Comparison of ENCODE assay signal across 8 cellular contexts in genomic region chr1:167721617-167722151, GRCh38. TPM values are rescaled to one million over a fixed set of nuclear protein-coding genes. Genes with fewer than 3 reads are reported as not detected.
DNase-seq lines count a peak whose midpoint lies in the region; ATAC-seq, FAIRE-seq and TF ChIP-seq lines count a peak whose summit lies in the region.

TSS of gene MPZL1 (plus strand) at chr1:167721982. CDS start at chr1:167722152, 170 bp downstream.

- peak within 1 kb of the TSS; percentile 90 for H3K27ac Mint-ChIP-seq in activated naive CD8-positive, alpha-beta T cell treated with anti-CD3 and anti-CD28 coated beads, Interleukin-2, amount 10 ng/mL, durations not matched to agents 7 days and 5 days

- ATAC-seq in HG02588 (IDR thresholded peaks at IDR 0.05; ENCODE audit: unreplicated experiment), result peak; percentile 93
- ATAC-seq in activated naive CD8-positive, alpha-beta T cell treated with anti-CD3 and anti-CD28 coated beads, Interleukin-2, amount 10 ng/mL, durations not matched to agents 7 days and 5 days (ENCODE audit: low read depth), result peak; percentile 97
- ATAC-seq in Right ventricle myocardium inferior, result peak; percentile 99
- ATAC-seq in pancreas, result peak; percentile 96 to 99 (median 98)

- POLR2A ChIA-PET in activated naive CD8-positive, alpha-beta T cell treated with anti-CD3 and anti-CD28 coated beads, Interleukin-2, amount 10 ng/mL, durations not matched to agents 7 days and 5 days (lab: Charles Lee), result interaction anchor here (1.0 kb wide), 1 partner anchor 361 kb away, joined by 3 read pairs; no protein-coding TSS in a partner anchor

- peaks cover 7% of the 10 kb centered on the region for H3K36me3 Mint-ChIP-seq in activated naive CD8-positive, alpha-beta T cell treated with anti-CD3 and anti-CD28 coated beads, Interleukin-2, amount 10 ng/mL, durations not matched to agents 7 days and 5 days

- H3K4me3 Mint-ChIP-seq in activated naive CD8-positive, alpha-beta T cell treated with anti-CD3 and anti-CD28 coated beads, Interleukin-2, amount 10 ng/mL, durations not matched to agents 7 days and 5 days, result peak within 1 kb of the TSS; percentile 96

- 0 out of 2 replicates have a peak, but pooled peaks cover 7% of the 10 kb centered on the region for H3F3A ChIP-seq in SU-DHL-6 (ENCODE audit: insufficient read depth)

- H3K9me3 Mint-ChIP-seq in activated naive CD8-positive, alpha-beta T cell treated with anti-CD3 and anti-CD28 coated beads, Interleukin-2, amount 10 ng/mL, durations not matched to agents 7 days and 5 days, result no peaks in the 10 kb centered on the region

- H3K4me1 ChIP-seq in pancreas (peaks cover 0 to 17% (median 14%) of the 10 kb centered on the region in 3 donors), thyroid gland (peaks cover 16 to 17% of the 10 kb centered on the region in 2 donors)

- H3K79me2 ChIP-seq in SU-DHL-6 (ENCODE audit: insufficient read depth, low read length), result no peaks in the 10 kb centered on the region

- intact Hi-C loops in Right ventricle myocardium inferior (cut with DNase I), result loop anchor here (1.0 kb wide), 2 partner anchors 82 to 215 kb away; partner anchors contain the start of gene DCAF6
- intact Hi-C loops in pancreas (cut with DNase I), result loop anchor here in 1 of 3 donors (10.0 kb wide), 1 partner anchor 83 kb away; no protein-coding TSS in a partner anchor
- intact Hi-C loops in thyroid gland (cut with DNase I), result loop anchor here (10.0 kb wide), 1 partner anchor 363 kb away; no protein-coding TSS in a partner anchor

- H3K27ac ChIP-seq in SU-DHL-6 (ENCODE audit: low read depth, low read length) (no peak within 1 kb of the TSS), pancreas (peak within 1 kb of the TSS; percentile 74 to 88 (median 82)), thyroid gland (peak within 1 kb of the TSS; percentile 76 to 94 (median 89))

- no peaks in the 10 kb centered on the region for H3K27me3 ChIP-seq in SU-DHL-6 (ENCODE audit: low read length)
- H3K27me3 ChIP-seq in pancreas, result no peaks in the 10 kb centered on the region
- H3K27me3 ChIP-seq in thyroid gland, result no peaks in the 10 kb centered on the region

- peak within 1 kb of the TSS; percentile 78 for H3K9ac ChIP-seq in SU-DHL-6 (ENCODE audit: low read length)

- no peaks in the 10 kb centered on the region for H4K20me1 ChIP-seq in SU-DHL-6 (ENCODE audit: low read depth, low read length)

- H3K9me3 ChIP-seq in SU-DHL-6 (ENCODE audit: insufficient read depth, low read length) (no peaks in the 10 kb centered on the region), pancreas (no peaks in the 10 kb centered on the region), thyroid gland (no peaks in the 10 kb centered on the region)

- no peaks in the 10 kb centered on the region for H3K36me3 ChIP-seq in SU-DHL-6 (ENCODE audit: low read length)
- no peaks in the 10 kb centered on the region for H3K36me3 ChIP-seq in pancreas
- H3K36me3 ChIP-seq in thyroid gland, result no peaks in the 10 kb centered on the region

- H2AFZ ChIP-seq in SU-DHL-6 (ENCODE audit: low read depth, low read length, severe bottlenecking), result peak within 1 kb of the TSS; percentile 96

- no peak for FAIRE-seq in pancreas (lab: Jason Lieb, UNC)

- peaks cover 43% of the 10 kb centered on the region for H3K4me1 Mint-ChIP-seq in activated naive CD8-positive, alpha-beta T cell treated with anti-CD3 and anti-CD28 coated beads, Interleukin-2, amount 10 ng/mL, durations not matched to agents 7 days and 5 days

- no peak for TF ChIP-seq CTCF in SU-DHL-6 (IDR thresholded peaks at IDR 0.05; ENCODE audit: insufficient read depth, low read length, poor library complexity, severe bottlenecking)
- TF ChIP-seq CTCF in pancreas (IDR thresholded peaks at IDR 0.05), result no peak
- TF ChIP-seq CTCF in thyroid gland (IDR thresholded peaks at IDR 0.05), result no peak

- peaks cover 2% of the 10 kb centered on the region for H3K27me3 Mint-ChIP-seq in activated naive CD8-positive, alpha-beta T cell treated with anti-CD3 and anti-CD28 coated beads, Interleukin-2, amount 10 ng/mL, durations not matched to agents 7 days and 5 days

- H3K9me2 ChIP-seq in SU-DHL-6 (replicated peaks; ENCODE audit: insufficient read depth, low read length), result no peaks in the 10 kb centered on the region

- DNase-seq in NCI-H1048 (lab: John Stamatoyannopoulos, UW), result peak; percentile 87
- peak; percentile 92 for DNase-seq in activated naive CD8-positive, alpha-beta T cell treated with anti-CD3 and anti-CD28 coated beads, Interleukin-2, amount 10 ng/mL, durations not matched to agents 7 days and 5 days
- DNase-seq in Right ventricle myocardium inferior (ENCODE audit: missing footprints), result peak; percentile 97
- DNase-seq in pancreas, result peak; percentile 92 to 98 (median 96)
- DNase-seq in thyroid gland, result peak; percentile 94 to 96

- H3K4me3 ChIP-seq in SU-DHL-6 (ENCODE audit: insufficient read depth, low read length, poor library complexity, severe bottlenecking), result peak within 1 kb of the TSS; percentile 82
- H3K4me3 ChIP-seq in pancreas, result peak within 1 kb of the TSS; percentile 88 to 97 (median 92)
- H3K4me3 ChIP-seq in thyroid gland (replicated peaks in 1 of 3), result peak within 1 kb of the TSS; percentile 25 to 95 (median 76)

- TF ChIP-seq POLR2A in GM10847 (IDR thresholded peaks at IDR 0.05; ENCODE audit: extremely low read depth, insufficient read length) (peak; percentile 70), thyroid gland (IDR thresholded peaks at IDR 0.05) (peak; percentile 23 to 90)

- H3K4me2 ChIP-seq in SU-DHL-6 (ENCODE audit: low read depth, low read length, poor library complexity, severe bottlenecking), result peak within 1 kb of the TSS; percentile 88

- WGBS in pancreas, 2 donors, result 0% methylated on average over 52 of the region's 52 CpGs
- WGBS in thyroid gland, 2 donors, result 1% methylated on average over 16 to 18 of the region's 52 CpGs

RNA-seq across cellular contexts. Expression of gene MPZL1, which starts in this region (rescaled TPM):
- total RNA-seq in activated naive CD8-positive, alpha-beta T cell treated with anti-CD3 and anti-CD28 coated beads, Interleukin-2, amount 10 ng/mL, durations not matched to agents 7 days and 5 days, result 1 to 10 TPM; 8.5 to 9.3 TPM
- total RNA-seq in Right ventricle myocardium inferior (47.9 TPM), pancreas (10 to 100 TPM; 17.3 to 46.6 (median 23.5) TPM), thyroid gland (10 to 100 TPM; 52.6 to 90.2 (median 61.8) TPM)
- 1 to 10 TPM; 6.3 to 9.3 TPM for polyA plus RNA-seq in pancreas
